ENCODE assay signal across 8 cellular contexts in the genomic region with DNA sequence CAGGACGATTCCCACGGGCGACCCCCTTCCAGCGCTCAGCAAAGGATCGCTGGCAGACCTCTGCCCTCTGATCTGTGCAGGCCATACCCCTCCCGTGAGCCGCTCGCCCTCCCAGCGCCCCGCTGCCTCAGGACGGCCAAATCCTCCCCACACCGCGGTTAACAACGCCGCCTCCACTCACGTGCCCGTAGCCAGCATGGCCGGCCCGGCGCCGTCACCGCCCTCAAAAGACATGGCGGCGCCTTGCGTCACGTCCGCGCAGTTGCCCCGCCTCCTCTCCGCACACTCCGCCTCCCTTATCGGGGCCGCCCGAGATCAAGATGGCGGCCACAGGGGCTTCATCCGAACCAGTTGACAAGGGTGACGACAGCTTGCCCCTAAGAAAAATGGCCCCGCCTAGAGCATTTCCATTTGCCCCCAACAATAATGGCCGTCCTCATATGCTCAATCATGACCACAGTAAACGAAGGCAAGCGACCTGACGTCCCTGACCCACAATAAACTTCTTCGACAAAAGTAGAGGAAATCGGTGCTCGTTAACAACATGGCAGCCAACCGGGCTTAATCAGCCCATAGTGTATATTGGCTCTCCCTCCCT. TPM values are rescaled to one million over a fixed set of nuclear protein-coding genes. Genes with fewer than 3 reads are reported as not detected.
DNase-seq lines count a peak whose midpoint lies in the region; ATAC-seq and TF ChIP-seq lines count a peak whose summit lies in the region.

No MANE protein-coding gene starts in this region.

- H3K9ac ChIP-seq in rectal smooth muscle tissue (ENCODE audit: low read length), result peak overlapping the region; percentile 92

- in situ Hi-C loops in GM13977 (cut with MboI; ENCODE audit: low pct_unique_long_range_greater_than_20kb, low sequenced_read_pairs, unreplicated experiment), result no loop called here

- WGBS in right cardiac atrium, result under 1% methylated on average over 46 of the region's 46 CpGs
- 0% methylated on average over 46 of the region's 46 CpGs for WGBS in aorta, 2 donors

- peak overlapping the region; percentile 100 for H3K27ac ChIP-seq in angular gyrus (ENCODE audit: low read depth, low read length)
- peak overlapping the region; percentile 99 for H3K27ac ChIP-seq in right cardiac atrium (ENCODE audit: low read length)
- peak overlapping the region; percentile 99 for H3K27ac ChIP-seq in rectal smooth muscle tissue (ENCODE audit: low read depth, low read length)
- H3K27ac ChIP-seq in aorta (ENCODE audit: low read depth in 1 of 2, low read length in 2 of 2), result peak overlapping the region; percentile 33 to 89

- H3K9me3 ChIP-seq in right cardiac atrium (ENCODE audit: control insufficient read depth, low read length), result no peaks in the 10 kb centered on the region
- H3K9me3 ChIP-seq in aorta (ENCODE audit: control insufficient read depth, low read length), result no peaks in the 10 kb centered on the region

- no peaks in the 10 kb centered on the region for H3K27me3 ChIP-seq in right cardiac atrium (ENCODE audit: control insufficient read depth, insufficient read depth)
- no peaks in the 10 kb centered on the region for H3K27me3 ChIP-seq in rectal smooth muscle tissue (ENCODE audit: control insufficient read depth, insufficient read depth, low read length)
- H3K27me3 ChIP-seq in aorta (ENCODE audit: control insufficient read depth in 1 of 2, insufficient read depth in 2 of 2, low read length in 1 of 2), result no peaks in the 10 kb centered on the region

- ATAC-seq in HG02870 (IDR thresholded peaks at IDR 0.05; ENCODE audit: unreplicated experiment), result peak; percentile 39
- peak; percentile 81 to 85 for ATAC-seq in right cardiac atrium
- ATAC-seq in aorta (ENCODE audit: low FRiP score), result peak; percentile 91

- H3K36me3 ChIP-seq in rectal smooth muscle tissue (ENCODE audit: control insufficient read depth, insufficient read depth, low read length) (peaks cover 21% of the 10 kb centered on the region), aorta (ENCODE audit: control insufficient read depth in 1 of 2, insufficient read depth in 2 of 2, low read length in 1 of 2) (peaks cover 0 to 7% of the 10 kb centered on the region in 2 donors)

- H3K4me3 ChIP-seq in right cardiac atrium (ENCODE audit: low read length), result peak overlapping the region; percentile 76
- H3K4me3 ChIP-seq in rectal smooth muscle tissue (ENCODE audit: low read length), result peak overlapping the region; percentile 95
- H3K4me3 ChIP-seq in aorta (ENCODE audit: low read length in 2 of 2), result peak overlapping the region; percentile 65 to 71

- DNase-seq in GM13977 (ENCODE audit: low spot score) (peak; percentile 88), NCI-H1694 (lab: John Stamatoyannopoulos, UW) (peak; percentile 98), T-helper 1 cell (peak; percentile 96 to 99 (median 97)), right cardiac atrium (peak; percentile 98 to 99 (median 99)), aorta (peak; percentile 99)

- no peak for TF ChIP-seq CTCF in GM13977 (IDR thresholded peaks at IDR 0.05; ENCODE audit: extremely low read depth, insufficient read depth, missing control alignments)

- intact Hi-C loops in right cardiac atrium (cut with DNase I) (no loop called here), aorta (cut with DNase I) (no loop called here)

- H3K4me1 ChIP-seq in right cardiac atrium (ENCODE audit: control insufficient read depth, insufficient read depth, low read length), result peaks cover 6% of the 10 kb centered on the region
- H3K4me1 ChIP-seq in rectal smooth muscle tissue (ENCODE audit: control insufficient read depth, insufficient read depth, low read length), result peaks cover 10% of the 10 kb centered on the region
- H3K4me1 ChIP-seq in aorta (ENCODE audit: control insufficient read depth in 1 of 2, insufficient read depth in 2 of 2, low read length in 2 of 2), result no peaks in the 10 kb centered on the region

RNA-seq across cellular contexts. Expression of gene AKT1S1, which starts 0.6 kb away (rescaled TPM):
- total RNA-seq in right cardiac atrium, result 10 to 100 TPM; 32.4 to 38.7 (median 36.4) TPM
- polyA plus RNA-seq in right cardiac atrium, result 40.2 TPM
- total RNA-seq in aorta, result 10 to 100 TPM; 27.5 to 27.8 TPM
- polyA plus RNA-seq in aorta, result 10 to 100 TPM; 24.4 to 44.6 TPM

RNA-seq across cellular contexts. Expression of gene TBC1D17, which starts 1.0 kb away (rescaled TPM):
- total RNA-seq in right cardiac atrium, result 10 to 100 TPM; 35.7 to 45.7 (median 42.1) TPM
- polyA plus RNA-seq in right cardiac atrium, result 35.6 TPM
- 10 to 100 TPM; 41.1 to 52.4 TPM for total RNA-seq in aorta
- polyA plus RNA-seq in aorta, result 100 to 1,000 TPM in 1 of 2 donors, 10 to 100 TPM in 1; 22.7 to 102 TPM

RNA-seq across cellular contexts. Expression of gene PNKP, which starts 9.1 kb away (rescaled TPM):
- 100 to 1,000 TPM in 1 of 4 donors, 10 to 100 TPM in 3; 38.6 to 144 (median 42.9) TPM for total RNA-seq in right cardiac atrium
- 40.8 TPM for polyA plus RNA-seq in right cardiac atrium
- total RNA-seq in aorta, result 10 to 100 TPM; 65.2 to 76.5 TPM
- polyA plus RNA-seq in aorta, result 10 to 100 TPM; 23.7 to 93.0 TPM

RNA-seq across cellular contexts. Expression of gene IL4I1, which starts 20.2 kb away (rescaled TPM):
- total RNA-seq in right cardiac atrium (under 1 TPM in 3 of 4 donors, not detected in 1; 0.24 to 0.92 (median 0.60) TPM), aorta (1 to 10 TPM in 1 of 2 donors, under 1 TPM in 1; 0.84 to 7.2 TPM)
- polyA plus RNA-seq in right cardiac atrium (0.29 TPM), aorta (under 1 TPM in 1 of 2 donors, not detected in 1; 0.50 TPM)

RNA-seq across cellular contexts. Expression of gene PTOV1, which starts 25.6 kb away (rescaled TPM):
- 100 to 1,000 TPM; 127 to 146 (median 141) TPM for total RNA-seq in right cardiac atrium
- 134 TPM for polyA plus RNA-seq in right cardiac atrium
- total RNA-seq in aorta, result 100 to 1,000 TPM; 103 to 133 TPM
- 100 to 1,000 TPM in 1 of 2 donors, 10 to 100 TPM in 1; 50.0 to 142 TPM for polyA plus RNA-seq in aorta

Comparison
In these comparisons a context has a peak if more than half of its experiments do, and no peak if none do; other contexts are left out.
1. Peak in every context shown above with its lines: DNase-seq, ATAC-seq, H3K4me3 ChIP-seq and H3K27ac ChIP-seq.
2. ATAC-seq: peak in every context shown above with its lines; median percentile 91 in aorta; 83 in right cardiac atrium; 39 in HG02870.